ENCODE assay signal across 8 cellular contexts in the genomic region with DNA sequence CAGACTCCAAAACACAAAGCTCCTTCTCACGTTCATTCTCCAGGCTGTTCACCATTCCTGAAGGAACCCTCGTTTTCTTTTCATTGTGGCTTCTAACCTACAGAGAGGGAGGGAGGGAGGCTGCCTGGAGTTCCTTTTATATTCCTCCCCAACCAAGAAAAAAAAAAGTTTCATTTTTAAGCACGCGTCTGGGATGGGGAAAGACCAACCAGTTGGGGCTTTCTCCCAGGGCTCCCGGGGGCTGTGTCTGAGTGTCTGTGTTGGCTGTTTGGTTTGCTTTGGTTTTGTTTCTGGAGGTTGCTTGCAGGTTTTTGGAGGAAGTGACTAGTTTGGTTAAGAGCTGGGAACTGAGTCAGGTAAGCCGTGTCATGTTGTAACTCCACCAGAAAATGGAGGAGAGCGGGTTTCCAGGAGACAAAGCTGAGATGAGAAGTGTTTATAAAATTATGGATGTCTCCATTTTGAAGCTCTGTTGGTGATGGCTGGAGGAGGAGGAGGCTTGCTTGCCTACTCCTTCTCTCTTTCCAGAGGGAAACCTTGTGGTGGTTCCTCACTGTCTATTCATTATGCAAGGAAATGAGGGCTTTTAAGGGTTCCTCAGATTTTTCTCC. TPM values are rescaled to one million over a fixed set of nuclear protein-coding genes. Genes with fewer than 3 reads are reported as not detected.
DNase-seq lines count a peak whose midpoint lies in the region; ATAC-seq and TF ChIP-seq lines count a peak whose summit lies in the region.

No MANE protein-coding gene starts in this region.

- H3K4me1 Mint-ChIP-seq in CD14-positive monocyte (peaks cover 49% of the 10 kb centered on the region), chondrocyte (ENCODE audit: low read depth) (peaks cover 76% of the 10 kb centered on the region)

- H3K36me3 ChIP-seq in lung (ENCODE audit: control insufficient read depth in 2 of 2, insufficient read depth in 2 of 2, low read length in 2 of 2) = no peaks in the 10 kb centered on the region
- H3K36me3 ChIP-seq in urinary bladder (ENCODE audit: insufficient read depth) = no peaks in the 10 kb centered on the region

- H3K9me3 Mint-ChIP-seq in CD14-positive monocyte (peaks cover 0 to 37% (median 16%) of the 10 kb centered on the region in 7 donors), chondrocyte (ENCODE audit: low read depth) (no peaks in the 10 kb centered on the region)

- H3K36me3 Mint-ChIP-seq in CD14-positive monocyte (peaks cover 0 to 14% of the 10 kb centered on the region in 2 donors), chondrocyte (ENCODE audit: low read depth) (peaks cover 1% of the 10 kb centered on the region)

- H3K4me3 ChIP-seq in lung = peak overlapping the region; percentile 57
- peak overlapping the region; percentile 78 for H3K4me3 ChIP-seq in urinary bladder (ENCODE audit: low read depth, low read length)

- DNase-seq in CD14-positive monocyte (ENCODE audit: low spot score) (no peak), Kasumi-1 (lab: John Stamatoyannopoulos, UW) (peak; percentile 17 to 63), chondrocyte (ENCODE audit: low spot score) (no peak), lung (ENCODE audit: low spot score) (no peak), amniotic stem cell (lab: John Stamatoyannopoulos, UW) (no peak)
- DNase-seq in stimulated activated CD4-positive, alpha-beta T cell treated with anti-CD3 and anti-CD28 coated beads, Interleukin-2, amount 100 ng/mL, for 48 hours = no peak

- no peaks in the 10 kb centered on the region for H3K27me3 ChIP-seq in lung (ENCODE audit: control insufficient read depth, insufficient read depth)

- H3K9me3 ChIP-seq in lung (ENCODE audit: control insufficient read depth in 2 of 2, insufficient read depth in 1 of 2, low read length in 1 of 2) = peaks cover 0 to 2% of the 10 kb centered on the region in 2 donors

- 15 to 22% methylated on average over 7 of the region's 7 CpGs for WGBS in lung, 2 donors
- WGBS in urinary bladder = 13% methylated on average over 7 of the region's 7 CpGs

- ATAC-seq in lung (ENCODE audit: insufficient read depth, low FRiP score) (no peak), esophagus mucosa (no peak)

- TF ChIP-seq CTCF in CD14-positive monocyte (IDR thresholded peaks at IDR 0.05) = no peak
- no peak for TF ChIP-seq CTCF in chondrocyte (IDR thresholded peaks at IDR 0.05)
- TF ChIP-seq CTCF in lung (IDR thresholded peaks at IDR 0.05; ENCODE audit: control extremely low read depth, extremely low read depth) = no peak

- intact Hi-C loops in CD14-positive monocyte (cut with micrococcal nuclease) = no loop called here

- H3K27ac ChIP-seq in lung (ENCODE audit: low read depth in 1 of 2, low read length in 1 of 2) (peak overlapping the region; percentile 85 to 95), urinary bladder (ENCODE audit: low read depth) (peak overlapping the region; percentile 85)

- no peak overlapping the region for H3K27ac Mint-ChIP-seq in CD14-positive monocyte
- peak overlapping the region; percentile 97 for H3K27ac Mint-ChIP-seq in chondrocyte (ENCODE audit: unreplicated experiment)

- H3K4me1 ChIP-seq in lung (ENCODE audit: control insufficient read depth in 2 of 2, insufficient read depth in 2 of 2, low read length in 2 of 2) (peaks cover 4 to 15% of the 10 kb centered on the region in 2 donors), urinary bladder (ENCODE audit: insufficient read depth) (no peaks in the 10 kb centered on the region)

- H3K4me3 Mint-ChIP-seq in CD14-positive monocyte = peak overlapping the region; percentile 84 to 92
- peak overlapping the region; percentile 98 for H3K4me3 Mint-ChIP-seq in chondrocyte (ENCODE audit: unreplicated experiment)

- H3K27me3 Mint-ChIP-seq in CD14-positive monocyte (ENCODE audit: low read depth in 3 of 3) (peaks cover 53 to 59% (median 58%) of the 10 kb centered on the region in 3 donors), chondrocyte (ENCODE audit: low read depth) (no peaks in the 10 kb centered on the region)

RNA-seq across cellular contexts. Expression of gene ZNF462, which starts 1.7 kb away (rescaled TPM):
- polyA plus RNA-seq in CD14-positive monocyte (not detected), lung (1 to 10 TPM; 2.0 to 2.5 TPM), urinary bladder (4.4 TPM)
- total RNA-seq in chondrocyte (25.8 to 53.6 TPM (median 33.3 TPM) in 3 replicates), lung (10 to 100 TPM; 36.5 to 37.7 TPM), urinary bladder (40.2 TPM), esophagus mucosa (25.9 TPM)

Comparison
In these comparisons a context has a peak if more than half of its experiments do, and no peak if none do; other contexts are left out.
1. DNase-seq: peak in Kasumi-1 (2 of 2); none in CD14-positive monocyte (single experiment), chondrocyte (single experiment), lung (single experiment), stimulated activated CD4-positive, alpha-beta T cell treated with anti-CD3 and anti-CD28 coated beads, Interleukin-2, amount 100 ng/mL, for 48 hours (0 of 2) and amniotic stem cell (single experiment).